In the genomic region with DNA sequence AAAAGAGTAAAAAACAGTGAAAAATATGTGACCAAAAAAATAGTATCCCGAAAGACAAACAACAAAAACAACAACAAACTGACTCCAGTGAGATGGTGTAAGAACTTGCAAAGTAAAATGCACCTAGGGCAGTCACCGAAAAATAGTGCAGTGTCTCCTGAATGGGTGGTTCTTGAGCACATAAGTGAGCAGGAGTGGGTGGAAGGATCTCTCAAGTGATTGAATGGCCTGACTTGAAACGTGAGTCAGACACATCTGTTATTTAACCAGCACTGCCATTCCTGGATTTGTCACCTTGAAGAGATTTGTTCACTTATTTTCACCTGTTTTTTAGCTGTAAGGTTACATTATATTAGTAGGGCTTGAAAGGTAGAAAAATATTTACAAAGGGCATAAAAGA, we compare ENCODE assay signal across 15 cellular contexts.
"Had no signal": no experiment of that assay in that cellular context is flagged by ENCODE, and none has a peak within 500 bp of the region (broad histone marks: within the 10 kb centered on the region; RNA-seq: fewer than 3 reads in every experiment).

No MANE protein-coding gene starts in this region.

- H3K4me3 Mint-ChIP-seq: activated B cell treated with CpG ODN at 0.5 μM for 24 hours; activated CD4-positive, alpha-beta T cell treated with anti-CD3 and anti-CD28 coated beads, Interleukin-2, amount 10 ng/mL, durations not matched to agents 24 days and 14 days; stimulated activated memory B cell treated with anti-CD40 and anti-IgM and Interleukin-4, amounts not matched to agents 10 μg/mL and 1 μg/mL and 100 μg/mL, for 72 hours had no signal

- H2AFZ ChIP-seq: parathyroid adenoma had no signal

- H3K4me1 ChIP-seq: ascending aorta, parathyroid adenoma had no signal

- DNase-seq: activated B cell treated with CpG ODN at 0.5 μM for 24 hours; activated CD4-positive, alpha-beta T cell treated with anti-CD3 and anti-CD28 coated beads, Interleukin-2, amount 10 ng/mL, durations not matched to agents 24 days and 14 days; activated CD8-positive, alpha-beta memory T cell treated with anti-CD3 and anti-CD28 coated beads for 24 hours; activated naive CD4-positive, alpha-beta T cell; dermis blood vessel endothelial cell; hippocampal formation; mammary epithelial cell; stimulated activated CD4-positive, alpha-beta T cell treated with anti-CD3 and anti-CD28 coated beads, Interleukin-2, amount 100 ng/mL, for 48 hours; tibial artery had no signal

- H3K9ac ChIP-seq: parathyroid adenoma had no signal

- H3K27ac ChIP-seq: ascending aorta, parathyroid adenoma, tibial artery, vagina had no signal

- H3K27me3 Mint-ChIP-seq: activated B cell treated with CpG ODN at 0.5 μM for 24 hours; activated CD4-positive, alpha-beta T cell treated with anti-CD3 and anti-CD28 coated beads, Interleukin-2, amount 10 ng/mL, durations not matched to agents 24 days and 14 days; stimulated activated memory B cell treated with anti-CD40 and anti-IgM and Interleukin-4, amounts not matched to agents 10 μg/mL and 1 μg/mL and 100 μg/mL, for 72 hours had no signal

- H3K27me3 ChIP-seq: ascending aorta, tibial artery, vagina had no signal

- H3K27ac Mint-ChIP-seq: activated B cell treated with CpG ODN at 0.5 μM for 24 hours; activated CD4-positive, alpha-beta T cell treated with anti-CD3 and anti-CD28 coated beads, Interleukin-2, amount 10 ng/mL, durations not matched to agents 24 days and 14 days; stimulated activated memory B cell treated with anti-CD40 and anti-IgM and Interleukin-4, amounts not matched to agents 10 μg/mL and 1 μg/mL and 100 μg/mL, for 72 hours had no signal

- H3K79me2 ChIP-seq: parathyroid adenoma had no signal

- H3K9me3 Mint-ChIP-seq: activated B cell treated with CpG ODN at 0.5 μM for 24 hours; stimulated activated memory B cell treated with anti-CD40 and anti-IgM and Interleukin-4, amounts not matched to agents 10 μg/mL and 1 μg/mL and 100 μg/mL, for 72 hours had no signal

- ATAC-seq: esophagus mucosa; left lobe of liver; stimulated activated memory B cell treated with anti-CD40 and anti-IgM and Interleukin-4, amounts not matched to agents 10 μg/mL and 1 μg/mL and 100 μg/mL, for 72 hours had no signal

- H3K4me3 ChIP-seq: ascending aorta, tibial artery, vagina had no signal

- H3K9me3 ChIP-seq: ascending aorta, tibial artery, vagina had no signal
